In genomic region chr6:16238057-16238657, GRCh38 we compare ENCODE assay signal across 8 cellular contexts. TPM values are rescaled to one million over a fixed set of nuclear protein-coding genes. Genes with fewer than 3 reads are reported as not detected.
DNase-seq lines count a peak whose midpoint lies in the region; ATAC-seq and TF ChIP-seq lines count a peak whose summit lies in the region.

GMPR (plus strand) TSS chr6:16238587; CDS start chr6:16238694, 107 bp downstream.

- no peaks in the 10 kb centered on the region for H3K79me2 ChIP-seq in parathyroid adenoma

- peaks cover 3% of the 10 kb centered on the region for H3K36me3 ChIP-seq in parathyroid adenoma (ENCODE audit: control insufficient read depth, insufficient read depth, low read length)

- DNase-seq in ACHN (peak; percentile 34), SK-MEL-5 (ENCODE audit: low read depth, low spot score) (peak; percentile 74), Right ventricle myocardium inferior (ENCODE audit: missing footprints) (peak; percentile 93), type B pancreatic cell (ENCODE audit: extremely low spot score, unreplicated experiment) (peak; percentile 78)

- H3K27me3 ChIP-seq in parathyroid adenoma (ENCODE audit: control insufficient read depth, insufficient read depth, low read length): no peaks in the 10 kb centered on the region

- peak within 1 kb of the TSS; percentile 72 for H3K27ac Mint-ChIP-seq in activated naive CD8-positive, alpha-beta T cell
- H3K27ac Mint-ChIP-seq in type B pancreatic cell: peak within 1 kb of the TSS; percentile 58

- peaks cover 28% of the 10 kb centered on the region for H3K4me1 Mint-ChIP-seq in activated naive CD8-positive, alpha-beta T cell (ENCODE audit: low read depth)
- peaks cover 31% of the 10 kb centered on the region for H3K4me1 Mint-ChIP-seq in type B pancreatic cell (ENCODE audit: unreplicated experiment)

- TF ChIP-seq CTCF in parathyroid adenoma (IDR thresholded peaks at IDR 0.05): no peak
- TF ChIP-seq CTCF in type B pancreatic cell (conservative IDR thresholded peaks at IDR 0.05): no peak

- H3K9me3 Mint-ChIP-seq in activated naive CD8-positive, alpha-beta T cell (ENCODE audit: low read depth): no peaks in the 10 kb centered on the region
- no peaks in the 10 kb centered on the region for H3K9me3 Mint-ChIP-seq in type B pancreatic cell

- no peaks in the 10 kb centered on the region for H3K9me3 ChIP-seq in parathyroid adenoma (ENCODE audit: control insufficient read depth, low read length)

- H2AFZ ChIP-seq in parathyroid adenoma: peak within 1 kb of the TSS; percentile 94

- peak within 1 kb of the TSS; percentile 95 for H3K4me3 Mint-ChIP-seq in activated naive CD8-positive, alpha-beta T cell
- peak within 1 kb of the TSS; percentile 90 for H3K4me3 Mint-ChIP-seq in type B pancreatic cell

- no peaks in the 10 kb centered on the region for H3K36me3 Mint-ChIP-seq in activated naive CD8-positive, alpha-beta T cell
- no peaks in the 10 kb centered on the region for H3K36me3 Mint-ChIP-seq in type B pancreatic cell

- ATAC-seq in GM19025 (IDR thresholded peaks at IDR 0.05; ENCODE audit: low read depth, unreplicated experiment) (peak; percentile 87), HG03432 (IDR thresholded peaks at IDR 0.05; ENCODE audit: unreplicated experiment) (peak; percentile 82), Right ventricle myocardium inferior (peak; percentile 88)

- intact Hi-C loops in Right ventricle myocardium inferior (cut with DNase I): loop anchor here (2.0 kb wide), 1 partner anchor 83 kb away; no protein-coding TSS in a partner anchor

- H3K27ac ChIP-seq in parathyroid adenoma: peak within 1 kb of the TSS; percentile 76

- peaks cover 10% of the 10 kb centered on the region for H3K27me3 Mint-ChIP-seq in activated naive CD8-positive, alpha-beta T cell
- peaks cover 27% of the 10 kb centered on the region for H3K27me3 Mint-ChIP-seq in type B pancreatic cell

- in situ Hi-C loops in ACHN (cut with HindIII; ENCODE audit: low pct_ligation_motif_present, low pct_unique_long_range_greater_than_20kb, low sequenced_read_pairs): no loop called here
- in situ Hi-C loops in SK-MEL-5 (cut with HindIII; ENCODE audit: low pct_unique_long_range_greater_than_20kb, low sequenced_read_pairs): no loop called here

- peak within 1 kb of the TSS; percentile 83 for H3K4me3 ChIP-seq in parathyroid adenoma (ENCODE audit: low read depth, low read length)

- peak within 1 kb of the TSS; percentile 19 for H3K9ac ChIP-seq in parathyroid adenoma

- peaks cover 6% of the 10 kb centered on the region for H3K4me1 ChIP-seq in parathyroid adenoma

- peak within 1 kb of the TSS; percentile 96 for H3K4me2 ChIP-seq in parathyroid adenoma (ENCODE audit: low read length)

RNA-seq across cellular contexts. Expression of gene GMPR, which starts in this region (rescaled TPM):
- 102 and 109 TPM in 2 replicates for total RNA-seq in SK-MEL-5 (2014; rRNA removed; shearing (Covaris generic))
- polyA plus RNA-seq in SK-MEL-5 (2015; cell fraction: cytosol; rRNA removed): 107 and 116 TPM in 2 replicates
- polyA plus RNA-seq in SK-MEL-5 (2015; cell fraction: nucleus; rRNA removed): 35.7 and 43.3 TPM in 2 replicates
- total RNA-seq in Right ventricle myocardium inferior (125 TPM), type B pancreatic cell (ENCODE audit: low replicate concordance) (1.8 and 3.8 TPM in 2 replicates)

Comparison
In these comparisons a context has a peak if more than half of its experiments do, and no peak if none do; other contexts are left out.
1. Peak in every context shown above with its lines: DNase-seq, ATAC-seq, H3K4me3 ChIP-seq and H3K27ac ChIP-seq.
2. RNA of gene GMPR (total RNA-seq): 125 TPM in Right ventricle myocardium inferior (single experiment) and 102 to 109 TPM in SK-MEL-5; 1.8 to 3.8 TPM in type B pancreatic cell; every median in the first group is over 10 times any median in the second.
3. DNase-seq: peak in every context shown above with its lines; median percentile 93 in Right ventricle myocardium inferior; 78 in type B pancreatic cell; 74 in SK-MEL-5; 34 in ACHN.